ENCODE assay signal across 12 cellular contexts in genomic region chr2:10039658-10040410, GRCh38. TPM values are rescaled to one million over a fixed set of nuclear protein-coding genes. Genes with fewer than 3 reads are reported as not detected.
DNase-seq lines count a peak whose midpoint lies in the region; ATAC-seq and TF ChIP-seq lines count a peak whose summit lies in the region.
"Had no signal": no experiment of that assay in that cellular context is flagged by ENCODE, and none has a peak within 500 bp of the region (broad histone marks: within the 10 kb centered on the region; RNA-seq: fewer than 3 reads in every experiment).

No MANE protein-coding gene starts in this region.

- TF ChIP-seq CTCF in LNCAP (IDR thresholded peaks at IDR 0.05) (peak; percentile 39), spleen (IDR thresholded peaks at IDR 0.05 in 8 of 11, conservative IDR thresholded peaks at IDR 0.05 in 3 of 11) (no peak), endothelial cell (IDR thresholded peaks at IDR 0.05; ENCODE audit: unreplicated experiment) (no peak), hepatocyte (IDR thresholded peaks at IDR 0.05; ENCODE audit: poor library complexity) (no peak)

- peaks cover 7% of the 10 kb centered on the region for H3K79me2 ChIP-seq in hepatocyte

- H3K9me3 Mint-ChIP-seq in endothelial cell (ENCODE audit: unreplicated experiment): no peaks in the 10 kb centered on the region
- H3K9me3 Mint-ChIP-seq: naive thymus-derived CD8-positive, alpha-beta T cell; stimulated activated effector memory CD8-positive, alpha-beta T cell treated with anti-CD3 and anti-CD28 coated beads, Interleukin-12 subunit alpha, Interleukin-12 subunit beta, amount 100 ng/mL, for 72 hours had no signal

- peak; percentile 18 for ATAC-seq in left lobe of liver
- ATAC-seq in GM18511 (IDR thresholded peaks at IDR 0.05; ENCODE audit: unreplicated experiment): no peak
- ATAC-seq: naive thymus-derived CD8-positive, alpha-beta T cell; stimulated activated effector memory CD8-positive, alpha-beta T cell treated with anti-CD3 and anti-CD28 coated beads, Interleukin-12 subunit alpha, Interleukin-12 subunit beta, amount 100 ng/mL, for 72 hours had no signal

- peaks cover 2% of the 10 kb centered on the region for H4K20me1 ChIP-seq in hepatocyte (ENCODE audit: insufficient read depth, poor library complexity, severe bottlenecking)

- no peaks in the 10 kb centered on the region for H3K9me2 ChIP-seq in hepatocyte (replicated peaks; ENCODE audit: insufficient read depth)

- H3K27me3 ChIP-seq in spleen (replicated peaks in 1 of 7): peaks cover 0 to 7% (median 0%) of the 10 kb centered on the region in 7 donors
- H3K27me3 ChIP-seq in hepatocyte: no peaks in the 10 kb centered on the region

- peaks cover 15% of the 10 kb centered on the region for H3K36me3 Mint-ChIP-seq in endothelial cell (ENCODE audit: low read depth, unreplicated experiment)
- H3K36me3 Mint-ChIP-seq: naive thymus-derived CD8-positive, alpha-beta T cell had no signal

- H3K9me3 ChIP-seq in spleen (no peaks in the 10 kb centered on the region), hepatocyte (ENCODE audit: low read depth) (no peaks in the 10 kb centered on the region)

- DNase-seq in cerebellar cortex (ENCODE audit: low spot score) (peak; percentile 95), left lobe of liver (ENCODE audit: low spot score) (peak; percentile 77), spleen (no peak), endothelial cell (ENCODE audit: low spot score) (no peak), hepatocyte (ENCODE audit: low spot score) (no peak), 8988T (no peak)
- DNase-seq: amniotic stem cell, H7 had no signal

- no peak overlapping the region for H3K4me3 ChIP-seq in spleen
- H3K4me3 ChIP-seq in hepatocyte: no peak overlapping the region

- intact Hi-C loops in spleen (cut with DNase I; ENCODE audit: low total_unique reads): no loop called here

- no peak overlapping the region for H3K27ac Mint-ChIP-seq in endothelial cell (ENCODE audit: unreplicated experiment)
- H3K27ac Mint-ChIP-seq: stimulated activated effector memory CD8-positive, alpha-beta T cell treated with anti-CD3 and anti-CD28 coated beads, Interleukin-12 subunit alpha, Interleukin-12 subunit beta, amount 100 ng/mL, for 72 hours had no signal

- peaks cover 16% of the 10 kb centered on the region for H3K4me1 Mint-ChIP-seq in endothelial cell (ENCODE audit: unreplicated experiment)

- H3K4me3 Mint-ChIP-seq in endothelial cell (ENCODE audit: unreplicated experiment): no peak overlapping the region

- H2AFZ ChIP-seq in hepatocyte: no peak overlapping the region

- peaks cover 44 to 84% (median 74%) of the 10 kb centered on the region in 6 donors for H3K4me1 ChIP-seq in spleen
- H3K4me1 ChIP-seq in hepatocyte (ENCODE audit: insufficient read depth): peaks cover 14% of the 10 kb centered on the region

- H3K36me3 ChIP-seq in spleen: no peaks in the 10 kb centered on the region
- no peaks in the 10 kb centered on the region for H3K36me3 ChIP-seq in hepatocyte (replicated peaks; ENCODE audit: insufficient read depth, low read depth)

- no peak for TF ChIP-seq POLR2A in spleen (IDR thresholded peaks at IDR 0.05)

- H3K4me2 ChIP-seq in hepatocyte: no peak overlapping the region

- H3K27me3 Mint-ChIP-seq in endothelial cell (ENCODE audit: unreplicated experiment): peaks cover 23% of the 10 kb centered on the region
- H3K27me3 Mint-ChIP-seq: naive thymus-derived CD8-positive, alpha-beta T cell had no signal

- H3K27ac ChIP-seq in spleen (peak overlapping the region in 5 of 8 donors; percentile 27 to 98 (median 41)), hepatocyte (no peak overlapping the region)

- WGBS in spleen, 5 donors: 77 to 88% (median 80%) methylated on average over 16 of the region's 16 CpGs
- 85% methylated on average over 16 of the region's 16 CpGs for WGBS in hepatocyte (ENCODE audit: low lambda C conversion rate, missing lambda C conversion rate)

RNA-seq across cellular contexts. Expression of gene KLF11, which starts 3.5 kb away (rescaled TPM):
- total RNA-seq in left lobe of liver (12.2 TPM), spleen (10 to 100 TPM; 18.3 to 46.1 (median 33.5) TPM), endothelial cell (ENCODE audit: unreplicated experiment) (8.2 TPM), hepatocyte (8.6 and 11.3 TPM in 2 replicates)
- polyA plus RNA-seq in spleen (10 to 100 TPM in 1 of 3 donors, 1 to 10 TPM in 2; 5.4 to 13.3 (median 8.0) TPM), hepatocyte (7.7 and 10.2 TPM in 2 replicates)

RNA-seq across cellular contexts. Expression of gene CYS1, which starts 40.4 kb away (rescaled TPM):
- total RNA-seq in left lobe of liver (0.65 TPM), spleen (1 to 10 TPM in 6 of 7 donors, under 1 TPM in 1; 0.97 to 2.9 (median 1.7) TPM), endothelial cell (ENCODE audit: unreplicated experiment) (7.3 TPM), hepatocyte (1.6 and 2.9 TPM in 2 replicates)
- polyA plus RNA-seq in spleen (under 1 TPM; 0.38 to 0.56 (median 0.43) TPM), hepatocyte (0.62 and 2.7 TPM in 2 replicates)
- total RNA-seq: naive thymus-derived CD8-positive, alpha-beta T cell had no signal
- polyA plus RNA-seq: naive thymus-derived CD8-positive, alpha-beta T cell had no signal

Comparison
In these comparisons a context has a peak if more than half of its experiments do, and no peak if none do; other contexts are left out.
1. DNase-seq: peak in cerebellar cortex (single experiment) and left lobe of liver (single experiment); none in spleen (single experiment), endothelial cell (single experiment), hepatocyte (single experiment) and 8988T (single experiment).